1 cellular context compared by ENCODE assay signal in genomic region chr2:172465417-172466334, GRCh38.
TF ChIP-seq lines count a peak whose summit lies in the region.

No MANE protein-coding gene starts in this region.

TF ChIP-seq in H1, 55 proteins besides CTCF, POLR2A, EP300 and RAD21 (continued from another document):
- 0 out of 4 replicates have a peak, but pooled peaks of 1 of the 2 experiments have one; percentile 17 for TF ChIP-seq SIN3A (conservative IDR thresholded peaks at IDR 0.05 in 1 of 2, IDR thresholded peaks at IDR 0.05 in 1 of 2; ENCODE audit: low read depth in 1 of 2, low read length in 2 of 2)
